In genomic region chr1:15919316-15919715, GRCh38 we compare ENCODE assay signal across 8 cellular contexts. TPM values are rescaled to one million over a fixed set of nuclear protein-coding genes. Genes with fewer than 3 reads are reported as not detected.
DNase-seq lines count a peak whose midpoint lies in the region; ATAC-seq and TF ChIP-seq lines count a peak whose summit lies in the region.

No MANE protein-coding gene starts in this region.

- H3K4me1 Mint-ChIP-seq in glutamatergic neuron (ENCODE audit: low read depth, unreplicated experiment), result no peaks in the 10 kb centered on the region

- H3K27me3 Mint-ChIP-seq in glutamatergic neuron (ENCODE audit: unreplicated experiment), result peaks cover 2% of the 10 kb centered on the region

- no peak overlapping the region for H3K27ac Mint-ChIP-seq in glutamatergic neuron (ENCODE audit: unreplicated experiment)

- H3K9ac ChIP-seq in mammary epithelial cell (ENCODE audit: insufficient read depth, low read length), result peak overlapping the region; percentile 40

- dilution Hi-C loops in mammary epithelial cell (cut with HindIII; ENCODE audit: low sequenced_read_pairs), result no loop called here

- H3K9me3 Mint-ChIP-seq in glutamatergic neuron (ENCODE audit: unreplicated experiment), result peaks cover 3% of the 10 kb centered on the region

- CTCF ChIA-PET in AG04449 (lab: Yijun Ruan, JAX) (no interaction called here), mammary epithelial cell (lab: Charles Lee; ENCODE audit: low non-redundant PET) (no interaction called here)

- in situ Hi-C loops in mammary epithelial cell (cut with MboI; ENCODE audit: low sequenced_read_pairs in 2 of 2), result loop anchor here in 1 of 2 donors (25.0 kb wide), 2 partner anchors 107 to 693 kb away; partner anchors contain the start of genes NBPF1 and UQCRHL

- H3K79me2 ChIP-seq in mammary epithelial cell (ENCODE audit: insufficient read depth, low read length), result peaks cover 60% of the 10 kb centered on the region

- peaks cover 34% of the 10 kb centered on the region for H3K36me3 ChIP-seq in mammary epithelial cell (ENCODE audit: insufficient read depth, low read length)

- DNase-seq in AG04449 (ENCODE audit: low read depth, low spot score) (peak; percentile 55), RPMI7951 (ENCODE audit: low read depth) (peak; percentile 86), mammary epithelial cell (peak; percentile 91), glutamatergic neuron (no peak), NCI-H2196 (lab: John Stamatoyannopoulos, UW; ENCODE audit: unreplicated experiment) (no peak), NCI-H82 (lab: John Stamatoyannopoulos, UW) (no peak)
- DNase-seq in stimulated activated CD8-positive, alpha-beta memory T cell treated with anti-CD3 and anti-CD28 coated beads, Interleukin-12 subunit alpha, Interleukin-12 subunit beta, amount 100 ng/mL, for 1 hour (ENCODE audit: low read depth), result peak; percentile 36

- no TSS peak for BruUV-seq in mammary epithelial cell (replicated peaks; lab: Mats Ljungman, UMichigan)

- no peak for TF ChIP-seq CTCF in AG04449 (IDR thresholded peaks at IDR 0.05; ENCODE audit: insufficient read depth, low read length, missing control alignments)
- no peak for TF ChIP-seq CTCF in mammary epithelial cell (conservative IDR thresholded peaks at IDR 0.05 in 1 of 2, IDR thresholded peaks at IDR 0.05 in 1 of 2; ENCODE audit: extremely low read depth in 1 of 2, insufficient read depth in 1 of 2, low read depth in 1 of 2, low read length in 2 of 2)
- no peak for TF ChIP-seq CTCF in glutamatergic neuron (IDR thresholded peaks at IDR 0.05; ENCODE audit: partially characterized antibody, unreplicated experiment)

- peaks cover 55% of the 10 kb centered on the region for H3K4me1 ChIP-seq in mammary epithelial cell (ENCODE audit: insufficient read depth, low read length)

- POLR2A ChIA-PET in AG04449 (lab: Yijun Ruan, JAX), result no interaction called here

- H3K4me2 ChIP-seq in mammary epithelial cell (ENCODE audit: insufficient read depth, low read depth, low read length), result peak overlapping the region; percentile 74

- H3K9me3 ChIP-seq in mammary epithelial cell (replicated peaks; ENCODE audit: insufficient read depth, low read length), result no peaks in the 10 kb centered on the region

- H3K36me3 Mint-ChIP-seq in glutamatergic neuron (ENCODE audit: unreplicated experiment), result no peaks in the 10 kb centered on the region

- no peaks in the 10 kb centered on the region for H3K27me3 ChIP-seq in mammary epithelial cell (ENCODE audit: insufficient read depth, low read length)

- WGBS in mammary epithelial cell (ENCODE audit: low coverage, missing lambda C conversion rate), result 2% methylated on average over 6 of the region's 7 CpGs

- ATAC-seq in GM21576 (IDR thresholded peaks at IDR 0.05; ENCODE audit: unreplicated experiment), result peak; percentile 72

- H4K20me1 ChIP-seq in mammary epithelial cell (ENCODE audit: insufficient read depth, low read length), result no peaks in the 10 kb centered on the region

- H2AFZ ChIP-seq in mammary epithelial cell (ENCODE audit: low read depth, low read length), result no peak overlapping the region

- peak overlapping the region; percentile 88 for H3K27ac ChIP-seq in mammary epithelial cell (ENCODE audit: insufficient read depth, low read depth, low read length)

- intact Hi-C loops in mammary epithelial cell (cut with micrococcal nuclease), result loop anchor here (5.0 kb wide), 1 partner anchor 117 kb away; no protein-coding TSS in a partner anchor

- H3K4me3 ChIP-seq in AG04449 (ENCODE audit: low read depth, low read length) (no peak overlapping the region), mammary epithelial cell (replicated peaks in 1 of 3; ENCODE audit: insufficient read depth in 1 of 3, low read depth in 2 of 3, low read length in 3 of 3) (peak overlapping the region in 1 of 3 experiments; percentile 14)

- H3K4me3 Mint-ChIP-seq in glutamatergic neuron (ENCODE audit: unreplicated experiment), result no peak overlapping the region

RNA-seq across cellular contexts. Expression of gene ZBTB17, which starts 56.6 kb away (rescaled TPM):
- 20.8 and 26.3 TPM in 2 replicates for total RNA-seq in RPMI7951 (2014; rRNA removed; shearing (Covaris generic))
- total RNA-seq in mammary epithelial cell (10 to 100 TPM; 26.2 to 36.6 TPM), glutamatergic neuron (ENCODE audit: unreplicated experiment) (86.9 TPM)
- polyA plus RNA-seq in mammary epithelial cell, result 25.2 TPM
- 13.7 TPM for polyA minus RNA-seq in mammary epithelial cell

Comparison
In these comparisons a context has a peak if more than half of its experiments do, and no peak if none do; other contexts are left out.
1. DNase-seq: peak in AG04449 (single experiment), RPMI7951 (single experiment), mammary epithelial cell (single experiment) and stimulated activated CD8-positive, alpha-beta memory T cell treated with anti-CD3 and anti-CD28 coated beads, Interleukin-12 subunit alpha, Interleukin-12 subunit beta, amount 100 ng/mL, for 1 hour (single experiment); none in glutamatergic neuron (single experiment), NCI-H2196 (single experiment) and NCI-H82 (single experiment).